ENCODE assay signal across 1 cellular context in genomic region chr17:79777166-79777843, GRCh38.
TF ChIP-seq lines count a peak whose summit lies in the region.

No MANE protein-coding gene starts in this region.

TF ChIP-seq in HepG2, 621 proteins besides CTCF, POLR2A, EP300 and RAD21 (continued from another document and continues in another):
- TF ChIP-seq RBM39 (IDR thresholded peaks at IDR 0.05; ENCODE audit: low read depth, low read length, poor library complexity, severe bottlenecking) (no peak), ARNTL (CRISPR knock-in tag; IDR thresholded peaks at IDR 0.05) (no peak), ZSCAN22 (CRISPR knock-in tag; IDR thresholded peaks at IDR 0.05) (no peak), ZBTB7A (CRISPR knock-in tag; IDR thresholded peaks at IDR 0.05) (no peak), CENPT (CRISPR knock-in tag; IDR thresholded peaks at IDR 0.05; ENCODE audit: low read depth) (no peak), FOSL2 (CRISPR knock-in tag; IDR thresholded peaks at IDR 0.05) (no peak), E2F5 (CRISPR knock-in tag; conservative IDR thresholded peaks at IDR 0.05) (no peak), HNRNPK (IDR thresholded peaks at IDR 0.05; ENCODE audit: low read depth, low read length, poor library complexity, severe bottlenecking) (peak; percentile 8), ZNF432 (CRISPR knock-in tag; IDR thresholded peaks at IDR 0.05; ENCODE audit: borderline replicate concordance) (no peak), ZNF260 (CRISPR knock-in tag; IDR thresholded peaks at IDR 0.05; ENCODE audit: borderline replicate concordance, low read depth) (no peak), ZNF280B (CRISPR knock-in tag; IDR thresholded peaks at IDR 0.05; ENCODE audit: borderline replicate concordance) (no peak), ZFP37 (CRISPR knock-in tag; IDR thresholded peaks at IDR 0.05; ENCODE audit: borderline replicate concordance) (no peak), NFIB (CRISPR knock-in tag; IDR thresholded peaks at IDR 0.05; ENCODE audit: borderline replicate concordance) (no peak), MLLT10 (CRISPR knock-in tag; IDR thresholded peaks at IDR 0.05) (no peak), PAWR (CRISPR knock-in tag; IDR thresholded peaks at IDR 0.05; ENCODE audit: borderline replicate concordance) (no peak), ZNF329 (CRISPR knock-in tag; IDR thresholded peaks at IDR 0.05; ENCODE audit: low read depth) (no peak), ZXDC (CRISPR knock-in tag; IDR thresholded peaks at IDR 0.05) (no peak), RARG (CRISPR knock-in tag; IDR thresholded peaks at IDR 0.05; ENCODE audit: low read depth) (no peak), ZNF614 (CRISPR knock-in tag; IDR thresholded peaks at IDR 0.05; ENCODE audit: borderline replicate concordance) (0 out of 2 replicates have a peak, but pooled peaks have one; percentile 34), ZNF441 (CRISPR knock-in tag; IDR thresholded peaks at IDR 0.05; ENCODE audit: borderline replicate concordance) (peak; percentile 79), ZBTB4 (CRISPR knock-in tag; IDR thresholded peaks at IDR 0.05; ENCODE audit: borderline replicate concordance) (peak; percentile 22; the same call in 1 of the 2 replicates), ATF1 (CRISPR knock-in tag; IDR thresholded peaks at IDR 0.05) (no peak), ZNF576 (CRISPR knock-in tag; IDR thresholded peaks at IDR 0.05) (no peak), MYC (CRISPR knock-in tag; IDR thresholded peaks at IDR 0.05; ENCODE audit: borderline replicate concordance) (peak; percentile 67; the same call in 1 of the 2 replicates), ZNF570 (CRISPR knock-in tag; IDR thresholded peaks at IDR 0.05; ENCODE audit: borderline replicate concordance) (no peak), HDAC1 (CRISPR knock-in tag; IDR thresholded peaks at IDR 0.05) (peak; percentile 61; the same call in 1 of the 2 replicates), ONECUT2 (CRISPR knock-in tag; IDR thresholded peaks at IDR 0.05) (no peak), ZNF615 (CRISPR knock-in tag; IDR thresholded peaks at IDR 0.05; ENCODE audit: borderline replicate concordance) (no peak), BATF2 (CRISPR knock-in tag; IDR thresholded peaks at IDR 0.05) (no peak), IRF2 (CRISPR knock-in tag; IDR thresholded peaks at IDR 0.05) (no peak), LCORL (IDR thresholded peaks at IDR 0.05) (no peak), LCORL (CRISPR knock-in tag; IDR thresholded peaks at IDR 0.05) (peak; percentile 90), ZNF567 (CRISPR knock-in tag; IDR thresholded peaks at IDR 0.05; ENCODE audit: borderline replicate concordance) (no peak), MAFK (conservative IDR thresholded peaks at IDR 0.05 in 1 of 2, IDR thresholded peaks at IDR 0.05 in 1 of 2; ENCODE audit: low read length in 2 of 2) (no peak), ZNF501 (CRISPR knock-in tag; IDR thresholded peaks at IDR 0.05) (peak; percentile 82), NKX3-1 (CRISPR knock-in tag; IDR thresholded peaks at IDR 0.05) (no peak), ZNF275 (CRISPR knock-in tag; IDR thresholded peaks at IDR 0.05; ENCODE audit: borderline replicate concordance) (no peak), ZNF142 (CRISPR knock-in tag; IDR thresholded peaks at IDR 0.05) (no peak), ATF6 (CRISPR knock-in tag; conservative IDR thresholded peaks at IDR 0.05) (no peak), ZFP36L2 (CRISPR knock-in tag; IDR thresholded peaks at IDR 0.05) (no peak), ZNF205 (CRISPR knock-in tag; IDR thresholded peaks at IDR 0.05) (0 out of 2 replicates have a peak, but pooled peaks have one; percentile 30), HNRNPH1 (optimal IDR thresholded peaks at IDR 0.05; ENCODE audit: low read depth, low read length) (no peak), XRCC5 (optimal IDR thresholded peaks at IDR 0.05; ENCODE audit: low read length) (peak; percentile 22), SSRP1 (CRISPR knock-in tag; IDR thresholded peaks at IDR 0.05) (no peak), ZBTB21 (CRISPR knock-in tag; IDR thresholded peaks at IDR 0.05) (no peak), U2AF1 (optimal IDR thresholded peaks at IDR 0.05; ENCODE audit: low read depth, low read length) (no peak), FOXA1 (IDR thresholded peaks at IDR 0.05) (no peak), FOXA1 (CRISPR knock-in tag; IDR thresholded peaks at IDR 0.05) (no peak), HCFC1 (IDR thresholded peaks at IDR 0.05; ENCODE audit: low read depth, low read length) (no peak)
